ENCODE assay signal across 26 cellular contexts in genomic region chr2:159856760-159857159, GRCh38. TPM values are rescaled to one million over a fixed set of nuclear protein-coding genes. Genes with fewer than 3 reads are reported as not detected.
"Had no signal": no experiment of that assay in that cellular context is flagged by ENCODE, and none has a peak within 500 bp of the region (broad histone marks: within the 10 kb centered on the region; RNA-seq: fewer than 3 reads in every experiment).

No MANE protein-coding gene starts in this region.

- H3K27me3 ChIP-seq: ascending aorta, cardiac muscle cell, SJCRH30 had no signal

- H3K4me3 ChIP-seq: ascending aorta, cardiac muscle cell, SJCRH30, SK-N-MC had no signal

- DNase-seq: activated CD4-positive, alpha-beta T cell treated with anti-CD3 and anti-CD28 coated beads for 36 hours; activated CD4-positive, alpha-beta T cell treated with anti-CD3 and anti-CD28 coated beads, Interleukin-2, amount 10 ng/mL, durations not matched to agents 7 days and 5 days; activated CD4-positive, alpha-beta T cell treated with anti-CD3 and anti-CD28 coated beads, Interleukin-2, amount 50 U/mL, for 48 hours; activated CD8-positive, alpha-beta T cell treated with anti-CD3 and anti-CD28 coated beads, Interleukin-2, amount 10 ng/mL, durations not matched to agents 7 days and 5 days; activated gamma-delta T cell; activated naive CD4-positive, alpha-beta T cell treated with Interleukin-2 at 50 U/mL for 16 hours; activated naive CD8-positive, alpha-beta T cell treated with anti-CD3 and anti-CD28 coated beads, Interleukin-2, amount 10 ng/mL, durations not matched to agents 7 days and 5 days; activated T-cell treated with anti-CD3 and anti-CD28 coated beads, Interleukin-2, amount 50 U/mL, for 24 hours; amygdala; Karpas-422; KBM-7; NCI-H1105; NCI-H1417 treated with DMSO at 0.1 percent for 48 hours; NCI-H187 treated with DMSO at 0.1 percent for 48 hours; NCI-H2081; NCI-H345; NCI-H526; NCI-H748 treated with DMSO at 0.1 percent for 48 hours; OCI-M1; SHP77; SJCRH30; T1000 had no signal

- H3K4me1 ChIP-seq: ascending aorta, SJCRH30 had no signal

- H3K36me3 ChIP-seq: ascending aorta, cardiac muscle cell, SJCRH30 had no signal

- H3K27ac ChIP-seq: ascending aorta, cardiac muscle cell, SJCRH30, SK-N-MC had no signal

- H3K9me3 ChIP-seq: ascending aorta, SJCRH30 had no signal

RNA-seq across cellular contexts. Expression of gene LY75, which starts 47.8 kb away (rescaled TPM):
- total RNA-seq: NCI-H460, SJCRH30 had no signal
- polyA plus RNA-seq: cardiac muscle cell had no signal
